In the genomic region with DNA sequence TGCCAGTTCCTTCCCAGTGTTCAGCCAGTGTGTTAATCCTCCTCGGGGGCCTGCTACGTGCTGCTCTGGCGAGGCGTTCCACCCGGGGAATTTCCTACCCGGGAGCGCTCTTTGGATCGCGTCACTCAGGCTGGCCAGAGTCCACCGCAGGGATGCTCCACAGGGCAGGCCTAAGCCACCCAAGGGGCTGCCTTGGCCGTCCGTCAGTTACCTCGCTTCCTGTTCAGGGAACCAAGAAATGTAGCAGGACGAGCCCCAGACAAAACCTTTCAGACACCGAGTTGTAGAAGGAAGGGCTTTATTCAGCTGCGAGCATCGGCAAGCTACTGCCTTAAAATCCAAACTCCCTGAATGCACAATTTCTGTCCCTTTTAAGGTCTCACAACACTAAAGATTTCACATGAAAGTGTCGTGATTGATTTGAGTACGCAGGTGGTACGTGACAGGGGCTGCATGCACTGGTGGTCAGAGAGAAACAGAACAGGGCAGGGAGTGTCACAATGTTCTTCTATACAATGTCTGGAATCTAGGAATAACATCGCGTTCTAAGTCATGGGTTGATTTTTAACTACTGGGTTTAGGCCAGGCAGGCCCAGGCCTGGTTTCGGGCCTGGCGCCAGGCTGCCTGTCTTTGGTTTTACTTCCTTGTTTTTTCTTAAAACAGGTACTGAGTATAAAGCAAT, we compare ENCODE assay signal across 13 cellular contexts. TPM values are rescaled to one million over a fixed set of nuclear protein-coding genes. Genes with fewer than 3 reads are reported as not detected.
DNase-seq lines count a peak whose midpoint lies in the region; ATAC-seq and TF ChIP-seq lines count a peak whose summit lies in the region.
"Had no signal": no experiment of that assay in that cellular context is flagged by ENCODE, and none has a peak within 500 bp of the region (broad histone marks: within the 10 kb centered on the region; RNA-seq: fewer than 3 reads in every experiment).

No MANE protein-coding gene starts in this region.

- TF ChIP-seq POLR2A in uterus (IDR thresholded peaks at IDR 0.05) = no peak

- H3K36me3 Mint-ChIP-seq in activated CD8-positive, alpha-beta memory T cell treated with anti-CD3 and anti-CD28 coated beads, Interleukin-2, amount 10 ng/mL, durations not matched to agents 7 days and 5 days = no peaks in the 10 kb centered on the region
- no peaks in the 10 kb centered on the region for H3K36me3 Mint-ChIP-seq in neural crest cell (ENCODE audit: low read depth)

- peak overlapping the region; percentile 30 for H3K4me3 ChIP-seq in fibroblast of villous mesenchyme (ENCODE audit: low read depth, low read length)
- no peak overlapping the region for H3K4me3 ChIP-seq in uterus

- TF ChIP-seq CTCF in fibroblast of villous mesenchyme (IDR thresholded peaks at IDR 0.05; ENCODE audit: insufficient read depth, low read depth, low read length) (no peak), neural crest cell (conservative IDR thresholded peaks at IDR 0.05) (no peak), uterus (IDR thresholded peaks at IDR 0.05) (no peak)

- H3K27me3 ChIP-seq in uterus = no peaks in the 10 kb centered on the region

- H3K27ac ChIP-seq in uterus = peak overlapping the region; percentile 37 to 53

- H3K9me3 Mint-ChIP-seq in activated CD8-positive, alpha-beta memory T cell treated with anti-CD3 and anti-CD28 coated beads, Interleukin-2, amount 10 ng/mL, durations not matched to agents 7 days and 5 days (ENCODE audit: low read depth) = no peaks in the 10 kb centered on the region
- no peaks in the 10 kb centered on the region for H3K9me3 Mint-ChIP-seq in neural crest cell

- no peak for ATAC-seq in activated CD8-positive, alpha-beta memory T cell treated with anti-CD3 and anti-CD28 coated beads, Interleukin-2, amount 10 ng/mL, durations not matched to agents 7 days and 5 days
- no peak for ATAC-seq in GM21786 (IDR thresholded peaks at IDR 0.05; ENCODE audit: unreplicated experiment)

- H3K4me3 Mint-ChIP-seq in activated CD8-positive, alpha-beta memory T cell treated with anti-CD3 and anti-CD28 coated beads, Interleukin-2, amount 10 ng/mL, durations not matched to agents 7 days and 5 days = no peak overlapping the region
- no peak overlapping the region for H3K4me3 Mint-ChIP-seq in neural crest cell

- no peaks in the 10 kb centered on the region for H3K36me3 ChIP-seq in uterus

- H3K27me3 Mint-ChIP-seq in activated CD8-positive, alpha-beta memory T cell treated with anti-CD3 and anti-CD28 coated beads, Interleukin-2, amount 10 ng/mL, durations not matched to agents 7 days and 5 days = no peaks in the 10 kb centered on the region
- H3K27me3 Mint-ChIP-seq in neural crest cell (ENCODE audit: low read depth) = no peaks in the 10 kb centered on the region

- H3K27ac Mint-ChIP-seq in activated CD8-positive, alpha-beta memory T cell treated with anti-CD3 and anti-CD28 coated beads, Interleukin-2, amount 10 ng/mL, durations not matched to agents 7 days and 5 days = peak overlapping the region; percentile 22
- peak overlapping the region; percentile 43 for H3K27ac Mint-ChIP-seq in neural crest cell (ENCODE audit: unreplicated experiment)

- H3K4me1 Mint-ChIP-seq in activated CD8-positive, alpha-beta memory T cell treated with anti-CD3 and anti-CD28 coated beads, Interleukin-2, amount 10 ng/mL, durations not matched to agents 7 days and 5 days = peaks cover 20% of the 10 kb centered on the region
- H3K4me1 Mint-ChIP-seq in neural crest cell = no peaks in the 10 kb centered on the region

- no peak for DNase-seq in activated CD8-positive, alpha-beta memory T cell treated with anti-CD3 and anti-CD28 coated beads, Interleukin-2, amount 10 ng/mL, durations not matched to agents 7 days and 5 days
- no peak for DNase-seq in activated CD8-positive, alpha-beta memory T cell treated with anti-CD3 and anti-CD28 coated beads, Interleukin-2, amount 50 U/mL, for 48 hours
- DNase-seq in fibroblast of villous mesenchyme (ENCODE audit: low read depth) (peak; percentile 71), neural crest cell (ENCODE audit: low read depth, low spot score) (no peak), uterus (peak in 1 of 2 donors; percentile 41)
- no peak for DNase-seq in effector CD8-positive, alpha-beta T cell (lab: John Stamatoyannopoulos, UW)
- DNase-seq in stimulated activated naive CD4-positive, alpha-beta T cell treated with Interleukin-2 at 50 U/mL for 16 hours (lab: John Stamatoyannopoulos, UW) = no peak
- DNase-seq: activated gamma-delta T cell, NCI-H2081 treated with DMSO at 0.1 percent for 48 hours had no signal

- CTCF ChIA-PET in activated CD8-positive, alpha-beta memory T cell treated with anti-CD3 and anti-CD28 coated beads, Interleukin-2, amount 10 ng/mL, durations not matched to agents 7 days and 5 days (lab: Charles Lee) = interaction anchor here (0.7 to 1.0 kb wide), 2 partner anchors 57 to 179 kb away, joined by 3 read pairs; no protein-coding TSS in a partner anchor

- H3K4me1 ChIP-seq in uterus = no peaks in the 10 kb centered on the region

- intact Hi-C loops in uterus (cut with DNase I; ENCODE audit: low total_unique reads) = no loop called here

- no peaks in the 10 kb centered on the region for H3K9me3 ChIP-seq in uterus

RNA-seq across cellular contexts. Expression of a gene that starts 15.7 kb away (rescaled TPM):
- total RNA-seq in activated CD8-positive, alpha-beta memory T cell treated with anti-CD3 and anti-CD28 coated beads, Interleukin-2, amount 10 ng/mL, durations not matched to agents 7 days and 5 days = not detected
- not detected in 2 replicates for total RNA-seq in fibroblast of villous mesenchyme
- not detected in 2 replicates for total RNA-seq in neural crest cell
- 1 to 10 TPM in 2 of 4 donors, under 1 TPM in 1, not detected in 1; 0.67 to 2.8 (median 1.8) TPM for total RNA-seq in uterus
- total RNA-seq: A172; endothelial cell of umbilical vein; T-helper 1 cell treated with Interleukin-12 subunit alpha and Interleukin-12 subunit beta and Interleukin-4 antibody, amounts not matched to agents 30 ng/mL and 1 ng/mL, for 36 hours had no signal

RNA-seq across cellular contexts. Expression of a gene that starts 27.8 kb away (rescaled TPM):
- 100 to 1,000 TPM; 100 to 106 TPM for total RNA-seq in activated CD8-positive, alpha-beta memory T cell treated with anti-CD3 and anti-CD28 coated beads, Interleukin-2, amount 10 ng/mL, durations not matched to agents 7 days and 5 days
- total RNA-seq in fibroblast of villous mesenchyme (20.7 and 22.2 TPM in 2 replicates), neural crest cell (21.7 and 21.8 TPM in 2 replicates), uterus (10 to 100 TPM in 3 of 4 donors, 1 to 10 TPM in 1; 3.6 to 22.3 (median 12.6) TPM)

RNA-seq across cellular contexts. Expression of a gene that starts 28.6 kb away (rescaled TPM):
- 10 to 100 TPM; 48.3 to 57.9 TPM for total RNA-seq in activated CD8-positive, alpha-beta memory T cell treated with anti-CD3 and anti-CD28 coated beads, Interleukin-2, amount 10 ng/mL, durations not matched to agents 7 days and 5 days
- total RNA-seq in fibroblast of villous mesenchyme (14.7 and 16.4 TPM in 2 replicates), neural crest cell (46.7 and 48.6 TPM in 2 replicates), uterus (10 to 100 TPM in 2 of 4 donors, 1 to 10 TPM in 1, under 1 TPM in 1; 0.59 to 28.1 (median 12.5) TPM)

RNA-seq across cellular contexts. Expression of a gene that starts 47.3 kb away (rescaled TPM):
- not detected for total RNA-seq in activated CD8-positive, alpha-beta memory T cell treated with anti-CD3 and anti-CD28 coated beads, Interleukin-2, amount 10 ng/mL, durations not matched to agents 7 days and 5 days
- total RNA-seq in fibroblast of villous mesenchyme = not detected in 2 replicates
- not detected in 2 replicates for total RNA-seq in neural crest cell
- total RNA-seq in uterus = not detected
- total RNA-seq: A172; endothelial cell of umbilical vein; T-helper 1 cell treated with Interleukin-12 subunit alpha and Interleukin-12 subunit beta and Interleukin-4 antibody, amounts not matched to agents 30 ng/mL and 1 ng/mL, for 36 hours had no signal
